ENCODE assay signal across 1 cellular context in genomic region chr2:85420743-85421705, GRCh38.
TF ChIP-seq lines count a peak whose summit lies in the region.

No MANE protein-coding gene starts in this region.

TF ChIP-seq in HepG2, 621 proteins besides CTCF, POLR2A, EP300 and RAD21 (continued from another document and continues in another):
- TF ChIP-seq MTERF4 (CRISPR knock-in tag; IDR thresholded peaks at IDR 0.05) (0 out of 2 replicates have a peak, but pooled peaks have one; percentile 29), KLF9 (CRISPR knock-in tag; IDR thresholded peaks at IDR 0.05; ENCODE audit: low read depth) (peak; percentile 95), ZNF652 (CRISPR knock-in tag; IDR thresholded peaks at IDR 0.05; ENCODE audit: borderline replicate concordance, low read depth) (peak; percentile 47; the same call in 1 of the 2 replicates), SSRP1 (CRISPR knock-in tag; IDR thresholded peaks at IDR 0.05) (no peak; the same call in 1 of the 2 replicates), RFX1 (IDR thresholded peaks at IDR 0.05) (no peak), TFDP1 (CRISPR knock-in tag; IDR thresholded peaks at IDR 0.05; ENCODE audit: borderline replicate concordance) (peak; percentile 67), ZC3H4 (CRISPR knock-in tag; IDR thresholded peaks at IDR 0.05; ENCODE audit: borderline replicate concordance) (peak; percentile 64; the same call in 1 of the 2 replicates), NFAT5 (CRISPR knock-in tag; IDR thresholded peaks at IDR 0.05) (peak; percentile 51; the same call in 1 of the 2 replicates), ZNF670 (CRISPR knock-in tag; IDR thresholded peaks at IDR 0.05; ENCODE audit: borderline replicate concordance) (peak; percentile 94), ZNF224 (CRISPR knock-in tag; IDR thresholded peaks at IDR 0.05) (peak; percentile 75; the same call in 1 of the 2 replicates), ZNF710 (CRISPR knock-in tag; IDR thresholded peaks at IDR 0.05; ENCODE audit: borderline replicate concordance) (peak; percentile 98), KAT8 (CRISPR knock-in tag; IDR thresholded peaks at IDR 0.05) (peak; percentile 88), MXD1 (CRISPR knock-in tag; IDR thresholded peaks at IDR 0.05) (no peak; the same call in 1 of the 2 replicates), RERE (CRISPR knock-in tag; IDR thresholded peaks at IDR 0.05; ENCODE audit: low read depth) (peak; percentile 96), HOXA5 (CRISPR knock-in tag; IDR thresholded peaks at IDR 0.05) (peak; percentile 94; the same call in 1 of the 2 replicates), HNF1B (CRISPR knock-in tag; IDR thresholded peaks at IDR 0.05) (peak; percentile 87), TMF1 (CRISPR knock-in tag; IDR thresholded peaks at IDR 0.05; ENCODE audit: low read depth) (peak; percentile 70; the same call in 1 of the 2 replicates), KLF12 (CRISPR knock-in tag; IDR thresholded peaks at IDR 0.05; ENCODE audit: borderline replicate concordance) (peak; percentile 51; the same call in 1 of the 2 replicates), DBP (CRISPR knock-in tag; IDR thresholded peaks at IDR 0.05; ENCODE audit: not compliant biosample characterization) (no peak), ZNF768 (CRISPR knock-in tag; IDR thresholded peaks at IDR 0.05) (peak; percentile 65; the same call in 1 of the 2 replicates), MYC (CRISPR knock-in tag; IDR thresholded peaks at IDR 0.05; ENCODE audit: borderline replicate concordance) (peak; percentile 57; the same call in 1 of the 2 replicates), MAFK (conservative IDR thresholded peaks at IDR 0.05 in 1 of 2, IDR thresholded peaks at IDR 0.05 in 1 of 2; ENCODE audit: low read length in 2 of 2) (no peak), PLRG1 (conservative IDR thresholded peaks at IDR 0.05) (no peak), SOX13 (IDR thresholded peaks at IDR 0.05) (peak; percentile 88), SOX13 (CRISPR knock-in tag; conservative IDR thresholded peaks at IDR 0.05 in 1 of 2, IDR thresholded peaks at IDR 0.05 in 1 of 2) (peak in 1 of 2 experiments; percentile 97; a peak in 2 of 4 replicates), RFXAP (CRISPR knock-in tag; IDR thresholded peaks at IDR 0.05; ENCODE audit: borderline replicate concordance) (peak; percentile 80), ZNF33B (CRISPR knock-in tag; IDR thresholded peaks at IDR 0.05) (0 out of 2 replicates have a peak, but pooled peaks have one; percentile 7), ZUFSP (CRISPR knock-in tag; IDR thresholded peaks at IDR 0.05; ENCODE audit: borderline replicate concordance) (no peak), SOX5 (CRISPR knock-in tag; IDR thresholded peaks at IDR 0.05; ENCODE audit: borderline replicate concordance) (peak; percentile 93), ZNF280B (CRISPR knock-in tag; IDR thresholded peaks at IDR 0.05; ENCODE audit: borderline replicate concordance) (no peak; the same call in 1 of the 2 replicates), ZNF451 (CRISPR knock-in tag; IDR thresholded peaks at IDR 0.05) (no peak), ZNF121 (CRISPR knock-in tag; IDR thresholded peaks at IDR 0.05) (peak; percentile 68; the same call in 1 of the 2 replicates), TCF12 (IDR thresholded peaks at IDR 0.05) (no peak), TCF12 (CRISPR knock-in tag; IDR thresholded peaks at IDR 0.05) (peak; percentile 87; the same call in 1 of the 2 replicates)
